18 cellular contexts compared by ENCODE assay signal in the genomic region with DNA sequence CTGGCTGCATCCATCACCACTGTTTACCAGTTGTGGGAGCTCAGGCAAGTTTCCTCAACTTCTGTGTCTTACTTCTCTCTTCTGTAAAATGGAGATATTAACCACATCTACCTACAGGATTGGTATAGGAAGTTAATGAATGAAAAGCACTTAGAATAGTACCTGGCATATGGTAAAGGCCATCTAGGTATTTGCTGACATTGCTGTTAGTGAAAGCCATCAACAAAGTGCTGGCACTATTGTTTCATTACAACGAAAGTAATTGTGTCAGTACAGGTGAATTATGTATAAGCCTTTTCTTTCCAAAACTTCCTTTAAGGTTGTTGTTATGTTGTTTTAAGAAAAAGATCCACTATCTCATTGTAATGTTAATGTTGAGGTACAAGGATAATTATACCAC.
DNase-seq lines count a peak whose midpoint lies in the region; ATAC-seq, FAIRE-seq and TF ChIP-seq lines count a peak whose summit lies in the region.
"Had no signal": no experiment of that assay in that cellular context is flagged by ENCODE, and none has a peak within 500 bp of the region (broad histone marks: within the 10 kb centered on the region; RNA-seq: fewer than 3 reads in every experiment).

No MANE protein-coding gene starts in this region.

- H3K14ac ChIP-seq in IMR-90 (replicated peaks; ENCODE audit: low read depth, low read length): no peak overlapping the region

- H3K4me2 ChIP-seq in A549 (no peak overlapping the region), IMR-90 (ENCODE audit: low read depth, low read length) (no peak overlapping the region)

- ATAC-seq in A549: no peak
- no peak for ATAC-seq in IMR-90 (ENCODE audit: low read depth)

- no peaks in the 10 kb centered on the region for H3K79me1 ChIP-seq in IMR-90 (ENCODE audit: low read depth in 1 of 2, low read length in 2 of 2)

- no TSS peak for BruUV-seq in IMR-90 (replicated peaks; lab: Mats Ljungman, UMichigan)

- DNase-seq in A549 (ENCODE audit: low read depth in 1 of 2, low spot score in 1 of 2) (no peak), IMR-90 (no peak), esophagus muscularis mucosa (ENCODE audit: extremely low spot score) (no peak), sigmoid colon (no peak), NCI-H1694 (lab: John Stamatoyannopoulos, UW) (no peak), head of caudate nucleus (no peak), medulla oblongata (ENCODE audit: extremely low spot score) (no peak), posterior cingulate gyrus (no peak)
- DNase-seq: BE2C; C1 segment of cervical spinal cord; Caco-2; CD4-positive, alpha-beta T cell; H9 had no signal

- H4K5ac ChIP-seq in IMR-90 (ENCODE audit: low read depth, low read length): no peak overlapping the region

- H3K4ac ChIP-seq in IMR-90 (ENCODE audit: low read depth, low read length): no peak overlapping the region

- no peak overlapping the region for H3K56ac ChIP-seq in IMR-90 (ENCODE audit: extremely low read depth, insufficient read depth, low read length)

- H2BK20ac ChIP-seq in IMR-90 (ENCODE audit: low read depth, low read length): no peak overlapping the region

- H3K9ac ChIP-seq in IMR-90 (ENCODE audit: low read depth, low read length): no peak overlapping the region

- intact Hi-C loops in IMR-90 (cut with micrococcal nuclease) (no loop called here), esophagus muscularis mucosa (cut with DNase I) (no loop called here), sigmoid colon (cut with DNase I) (no loop called here), head of caudate nucleus (cut with DNase I) (no loop called here), posterior cingulate gyrus (cut with DNase I) (no loop called here)

- no peak overlapping the region for H2AK5ac ChIP-seq in IMR-90 (ENCODE audit: low read depth, low read length)

- WGBS in A549 (ENCODE audit: missing lambda C conversion rate): 88% methylated on average over 1 of the region's 1 CpG
- WGBS in IMR-90 (ENCODE audit: extremely low coverage in 2 of 2, insufficient read length in 1 of 2), 2 experiments: no CpG with 5 or more reads among the region's 1 CpG
- 96% methylated on average over 1 of the region's 1 CpG for WGBS in esophagus muscularis mucosa
- WGBS in sigmoid colon, 2 donors: 92 to 95% methylated on average over 1 of the region's 1 CpG

- FAIRE-seq in A549 (lab: Jason Lieb, UNC): no peak
- FAIRE-seq: D721Med, G401.6, GM12891, GM19239, H1 had no signal

- no peak overlapping the region for H2BK5ac ChIP-seq in IMR-90 (ENCODE audit: low read depth, low read length, poor library complexity, severe bottlenecking)

- no peak for TF ChIP-seq POLR2A in A549 (IDR thresholded peaks at IDR 0.05; ENCODE audit: low read length)
- no peak for TF ChIP-seq POLR2A in IMR-90 (IDR thresholded peaks at IDR 0.05; ENCODE audit: low read depth, low read length)
- TF ChIP-seq POLR2A in esophagus muscularis mucosa (IDR thresholded peaks at IDR 0.05; ENCODE audit: low read depth): no peak
- TF ChIP-seq POLR2A in sigmoid colon (IDR thresholded peaks at IDR 0.05): no peak

- H4K91ac ChIP-seq in IMR-90 (ENCODE audit: insufficient read depth, low read depth, low read length): no peak overlapping the region

- H3K4me1 ChIP-seq in A549 (peaks cover 32% of the 10 kb centered on the region), IMR-90 (ENCODE audit: control insufficient read depth, insufficient read depth, low read length) (peaks cover 2% of the 10 kb centered on the region), esophagus muscularis mucosa (peaks cover 42 to 60% (median 58%) of the 10 kb centered on the region in 4 donors), sigmoid colon (peaks cover 0 to 70% (median 60%) of the 10 kb centered on the region in 4 donors)
- H3K4me1 ChIP-seq: BE2C had no signal

- H2AK9ac ChIP-seq in IMR-90 (replicated peaks; ENCODE audit: low read depth, low read length, poor library complexity): no peak overlapping the region

- H3K9me3 ChIP-seq in A549 (no peaks in the 10 kb centered on the region), IMR-90 (ENCODE audit: control insufficient read depth, insufficient read depth, low read length) (no peaks in the 10 kb centered on the region), esophagus muscularis mucosa (no peaks in the 10 kb centered on the region), sigmoid colon (no peaks in the 10 kb centered on the region)
- H3K9me3 ChIP-seq: BE2C, Caco-2 had no signal

- H3K4me3 ChIP-seq in A549 (no peak overlapping the region), IMR-90 (ENCODE audit: insufficient read depth, low read depth, low read length) (no peak overlapping the region), esophagus muscularis mucosa (no peak overlapping the region), sigmoid colon (no peak overlapping the region)

- H3K18ac ChIP-seq in IMR-90 (ENCODE audit: low read depth, low read length): no peak overlapping the region

- POLR2A ChIA-PET in A549 (lab: Yijun Ruan, JAX): no interaction called here
- POLR2A ChIA-PET in IMR-90 (lab: Charles Lee; ENCODE audit: unreplicated experiment): no interaction called here

- H2AFZ ChIP-seq in IMR-90 (replicated peaks; ENCODE audit: low read length, poor library complexity): no peak overlapping the region

- TF ChIP-seq EP300 in A549 (IDR thresholded peaks at IDR 0.05) (no peak), esophagus muscularis mucosa (IDR thresholded peaks at IDR 0.05) (no peak), sigmoid colon (IDR thresholded peaks at IDR 0.05) (no peak)

- no peak for TF ChIP-seq CTCF in A549 (IDR thresholded peaks at IDR 0.05)
- TF ChIP-seq CTCF in IMR-90 (conservative IDR thresholded peaks at IDR 0.05; ENCODE audit: low read depth, low read length): no peak
- no peak for TF ChIP-seq CTCF in esophagus muscularis mucosa (IDR thresholded peaks at IDR 0.05)
- TF ChIP-seq CTCF in sigmoid colon (IDR thresholded peaks at IDR 0.05): no peak

- no peak overlapping the region for H2BK120ac ChIP-seq in IMR-90 (ENCODE audit: low read depth, low read length)

- dilution Hi-C loops in IMR-90 (cut with HindIII; ENCODE audit: low sequenced_read_pairs, unreplicated experiment): no loop called here

- no peaks in the 10 kb centered on the region for H3K27me3 ChIP-seq in IMR-90 (ENCODE audit: control insufficient read depth, insufficient read depth, low read length)
- H3K27me3 ChIP-seq in esophagus muscularis mucosa: no peaks in the 10 kb centered on the region
- H3K27me3 ChIP-seq in sigmoid colon: no peaks in the 10 kb centered on the region
- H3K27me3 ChIP-seq: BE2C had no signal

- in situ Hi-C loops in IMR-90 (cut with MboI; ENCODE audit: low sequenced_read_pairs): no loop called here

- no peak overlapping the region; a peak in 1 of 6 replicates for H3K27ac ChIP-seq in A549
- no peak overlapping the region for H3K27ac ChIP-seq in IMR-90 (ENCODE audit: insufficient read depth, low read length)
- H3K27ac ChIP-seq in esophagus muscularis mucosa (replicated peaks in 1 of 4): peak overlapping the region; percentile 73 to 82 (median 74)
- peak overlapping the region; percentile 12 to 79 (median 72) for H3K27ac ChIP-seq in sigmoid colon

- H3K23ac ChIP-seq in IMR-90 (ENCODE audit: low read depth, low read length): no peak overlapping the region

- H4K8ac ChIP-seq in IMR-90 (ENCODE audit: low read depth in 2 of 2, low read length in 2 of 2): no peak overlapping the region

- no peaks in the 10 kb centered on the region for H3K9me1 ChIP-seq in IMR-90 (ENCODE audit: insufficient read depth, low read length)

- H3K36me3 ChIP-seq in IMR-90 (ENCODE audit: control insufficient read depth, insufficient read depth, low read length) (no peaks in the 10 kb centered on the region), esophagus muscularis mucosa (peaks cover 0 to 23% (median 12%) of the 10 kb centered on the region in 4 donors), sigmoid colon (peaks cover 0 to 9% (median 4%) of the 10 kb centered on the region in 4 donors)
- H3K36me3 ChIP-seq: BE2C had no signal

- TF ChIP-seq RAD21 in A549 (conservative IDR thresholded peaks at IDR 0.05 in 1 of 2, IDR thresholded peaks at IDR 0.05 in 1 of 2) (no peak), IMR-90 (IDR thresholded peaks at IDR 0.05; ENCODE audit: low read length) (no peak)

- H2BK15ac ChIP-seq in IMR-90 (ENCODE audit: low read depth, low read length): no peak overlapping the region; the same call in 2 of the 3 replicates

- CTCF ChIA-PET in A549 (lab: Yijun Ruan, JAX): interaction anchor here (1.4 kb wide), 1 partner anchor 44 kb away, joined by 4 read pairs; no protein-coding TSS in a partner anchor
- CTCF ChIA-PET in IMR-90 (lab: Yijun Ruan, JAX): no interaction called here

- no peaks in the 10 kb centered on the region for H4K20me1 ChIP-seq in IMR-90 (ENCODE audit: insufficient read depth, low read length)

TF ChIP-seq in A549, 52 proteins besides CTCF, POLR2A, EP300 and RAD21:
- no peak for TF ChIP-seq CBX2 (IDR thresholded peaks at IDR 0.05; ENCODE audit: borderline replicate concordance, low read depth)
- no peak for TF ChIP-seq FOXS1 (CRISPR knock-in tag; IDR thresholded peaks at IDR 0.05)
- no peak for TF ChIP-seq RARB (CRISPR knock-in tag; IDR thresholded peaks at IDR 0.05)
- TF ChIP-seq MAFK (IDR thresholded peaks at IDR 0.05; ENCODE audit: partially characterized antibody): peak; percentile 81

TF ChIP-seq in IMR-90, 13 proteins besides CTCF, POLR2A, EP300 and RAD21:
- TF ChIP-seq RCOR1 (IDR thresholded peaks at IDR 0.05; ENCODE audit: insufficient replicate concordance, low read length) (no peak), MAFK (IDR thresholded peaks at IDR 0.05; ENCODE audit: low read depth, low read length) (peak; percentile 70)

Comparison
In these comparisons a context has a peak if more than half of its experiments do, and no peak if none do; other contexts are left out.
1. H3K27ac ChIP-seq: peak in esophagus muscularis mucosa (4 of 4) and sigmoid colon (4 of 4); none in A549 (0 of 2) and IMR-90 (single experiment).